In genomic region chr9:113597390-113598241, GRCh38 we compare ENCODE assay signal across 17 cellular contexts.
DNase-seq lines count a peak whose midpoint lies in the region; ATAC-seq and TF ChIP-seq lines count a peak whose summit lies in the region.
"Had no signal": no experiment of that assay in that cellular context is flagged by ENCODE, and none has a peak within 500 bp of the region (broad histone marks: within the 10 kb centered on the region; RNA-seq: fewer than 3 reads in every experiment).

No MANE protein-coding gene starts in this region.

- H3K4ac ChIP-seq in trophoblast cell (ENCODE audit: low read depth, low read length) = no peak overlapping the region

- no peak overlapping the region for H3K23ac ChIP-seq in trophoblast cell (ENCODE audit: low read length)

- no peak for DNase-seq in AG10803 (ENCODE audit: low read depth)
- peak; percentile 17 for DNase-seq in OCI-M1 (lab: John Stamatoyannopoulos, UW)
- no peak for DNase-seq in fibroblast of lung (ENCODE audit: low read depth in 2 of 2)
- DNase-seq in trophoblast cell = no peak
- DNase-seq in omental fat pad (ENCODE audit: low spot score) = no peak
- DNase-seq in activated T-cell treated with anti-CD3 and anti-CD28 coated beads, Interleukin-2, amount 50 U/mL, for 4 hours = no peak
- no peak for DNase-seq in GM03348 (ENCODE audit: low spot score)
- DNase-seq in MM.1S = no peak
- DNase-seq: activated naive CD4-positive, alpha-beta T cell; NCI-H1694; NCI-H345; nephron progenitor cell; stomach; T-helper 2 cell had no signal

- peaks cover 41% of the 10 kb centered on the region for H3K79me2 ChIP-seq in fibroblast of lung (ENCODE audit: control insufficient read depth, insufficient read depth, low read length)
- peaks cover 13% of the 10 kb centered on the region for H3K79me2 ChIP-seq in trophoblast cell (ENCODE audit: control insufficient read depth, insufficient read depth, low read length, poor library complexity)
- H3K79me2 ChIP-seq in MM.1S (ENCODE audit: low read length) = no peaks in the 10 kb centered on the region

- H3K9me3 ChIP-seq in fibroblast of lung (ENCODE audit: control insufficient read depth, insufficient read depth, low read depth, low read length) = no peaks in the 10 kb centered on the region
- no peaks in the 10 kb centered on the region for H3K9me3 ChIP-seq in trophoblast cell (ENCODE audit: insufficient read depth, low read depth, low read length)
- no peaks in the 10 kb centered on the region for H3K9me3 ChIP-seq in MM.1S (replicated peaks; ENCODE audit: insufficient read depth, low read length)
- H3K9me3 ChIP-seq: esophagus muscularis mucosa, stomach had no signal

- ATAC-seq in omental fat pad (ENCODE audit: low FRiP score) = no peak
- no peak for ATAC-seq in activated T-cell treated with anti-CD3 and anti-CD28 coated beads, Interleukin-2, amount 50 U/mL, for 4 hours
- ATAC-seq: activated CD4-positive, CD25-positive, alpha-beta regulatory T cell treated with anti-CD3 and anti-CD28 coated beads, Interleukin-2, amount 50 U/mL, for 24 hours had no signal

- H2BK120ac ChIP-seq in trophoblast cell (ENCODE audit: insufficient read depth, low read length, poor library complexity) = no peak overlapping the region

- H3K27ac ChIP-seq in fibroblast of lung (ENCODE audit: insufficient read depth, low read length) (peak overlapping the region; percentile 56), trophoblast cell (ENCODE audit: low read depth, low read length) (no peak overlapping the region), MM.1S (ENCODE audit: low read length) (no peak overlapping the region)

- H3K27me3 Mint-ChIP-seq in activated T-cell treated with anti-CD3 and anti-CD28 coated beads, Interleukin-2, amount 50 U/mL, for 4 hours (ENCODE audit: low read depth) = no peaks in the 10 kb centered on the region

- H3K4me3 ChIP-seq in AG10803 (ENCODE audit: low read length) (peak overlapping the region; percentile 30), fibroblast of lung (replicated peaks in 1 of 4; ENCODE audit: control extremely low read depth in 1 of 4, insufficient read depth in 1 of 4, low read depth in 3 of 4, low read length in 4 of 4) (peak overlapping the region in 1 of 4 experiments; percentile 88), trophoblast cell (ENCODE audit: low read depth, low read length) (no peak overlapping the region), MM.1S (ENCODE audit: low read length) (no peak overlapping the region)

- no peak overlapping the region for H2BK5ac ChIP-seq in trophoblast cell (ENCODE audit: low read depth, low read length, poor library complexity)

- H4K20me1 ChIP-seq in fibroblast of lung (ENCODE audit: control insufficient read depth, extremely low read depth, insufficient read depth, low read length) = no peaks in the 10 kb centered on the region
- H4K20me1 ChIP-seq in MM.1S (ENCODE audit: insufficient read depth, low read length) = no peaks in the 10 kb centered on the region

- H3K36me3 ChIP-seq in fibroblast of lung (ENCODE audit: control insufficient read depth, insufficient read depth, low read length) (peaks cover 20% of the 10 kb centered on the region), trophoblast cell (ENCODE audit: control insufficient read depth in 1 of 2, insufficient read depth in 2 of 2, low read length in 2 of 2) (peaks cover 29 to 38% of the 10 kb centered on the region in 2 experiments), MM.1S (replicated peaks; ENCODE audit: insufficient read depth, low read length) (no peaks in the 10 kb centered on the region)

- no peak overlapping the region for H4K12ac ChIP-seq in trophoblast cell (ENCODE audit: low read depth, low read length)

- H3K36me3 Mint-ChIP-seq in activated T-cell treated with anti-CD3 and anti-CD28 coated beads, Interleukin-2, amount 50 U/mL, for 4 hours (ENCODE audit: insufficient read depth) = peaks cover 14% of the 10 kb centered on the region

- H3K4me3 Mint-ChIP-seq in activated T-cell treated with anti-CD3 and anti-CD28 coated beads, Interleukin-2, amount 50 U/mL, for 4 hours = no peak overlapping the region
- H3K4me3 Mint-ChIP-seq: dendritic cell treated with granulocyte-macrophage colony-stimulating factor and Interleukin-4, amounts not matched to agents 40 ng/mL and 50 ng/mL, for 4 days had no signal

- peaks cover 32% of the 10 kb centered on the region for H3K79me1 ChIP-seq in trophoblast cell (ENCODE audit: low read length)

- H3K9me3 Mint-ChIP-seq in activated T-cell treated with anti-CD3 and anti-CD28 coated beads, Interleukin-2, amount 50 U/mL, for 4 hours = no peaks in the 10 kb centered on the region
- H3K9me3 Mint-ChIP-seq: dendritic cell treated with granulocyte-macrophage colony-stimulating factor and Interleukin-4, amounts not matched to agents 40 ng/mL and 50 ng/mL, for 4 days; nephron progenitor cell had no signal

- H3K27me3 ChIP-seq in fibroblast of lung (ENCODE audit: control insufficient read depth, insufficient read depth, low read length) = no peaks in the 10 kb centered on the region
- H3K27me3 ChIP-seq in trophoblast cell (ENCODE audit: insufficient read depth, low read length) = no peaks in the 10 kb centered on the region
- H3K27me3 ChIP-seq in MM.1S (replicated peaks; ENCODE audit: insufficient read depth, low read length) = no peaks in the 10 kb centered on the region
- H3K27me3 ChIP-seq: esophagus muscularis mucosa, stomach had no signal

- H4K91ac ChIP-seq in trophoblast cell (ENCODE audit: low read depth, low read length) = no peak overlapping the region

- peak overlapping the region; percentile 51 for H3K4me2 ChIP-seq in fibroblast of lung (ENCODE audit: extremely low read depth, insufficient read depth, low read length)
- no peak overlapping the region for H3K4me2 ChIP-seq in trophoblast cell (ENCODE audit: low read length)
- no peak overlapping the region for H3K4me2 ChIP-seq in MM.1S (ENCODE audit: low read depth, low read length)

- TF ChIP-seq CTCF in AG10803 (conservative IDR thresholded peaks at IDR 0.05; ENCODE audit: low read length) (no peak; the same call in 1 of the 2 replicates), fibroblast of lung (conservative IDR thresholded peaks at IDR 0.05 in 1 of 2, IDR thresholded peaks at IDR 0.05 in 1 of 2; ENCODE audit: low read depth in 1 of 2, low read length in 2 of 2) (no peak), omental fat pad (IDR thresholded peaks at IDR 0.05) (no peak), MM.1S (IDR thresholded peaks at IDR 0.05; ENCODE audit: low read length) (no peak)

- H3K9me2 ChIP-seq in MM.1S (replicated peaks; ENCODE audit: insufficient read depth, low read length) = no peaks in the 10 kb centered on the region

- H3K18ac ChIP-seq in trophoblast cell (ENCODE audit: low read length) = peak overlapping the region; percentile 2

- H3K9ac ChIP-seq in fibroblast of lung (ENCODE audit: insufficient read depth, low read length) (no peak overlapping the region), trophoblast cell (ENCODE audit: low read length) (no peak overlapping the region), MM.1S (ENCODE audit: low read length) (no peak overlapping the region)

- H4K8ac ChIP-seq in trophoblast cell (ENCODE audit: low read depth, low read length) = no peak overlapping the region

- WGBS in trophoblast cell (ENCODE audit: extremely low coverage, insufficient coverage, insufficient read length) = no CpG with 5 or more reads among the region's 14 CpGs

- no peak overlapping the region for H3K14ac ChIP-seq in trophoblast cell (ENCODE audit: low read length)

- H3F3A ChIP-seq in MM.1S (ENCODE audit: insufficient read depth, low read length) = no peaks in the 10 kb centered on the region

- H2AFZ ChIP-seq in fibroblast of lung (ENCODE audit: low read length) = no peak overlapping the region
- no peak overlapping the region for H2AFZ ChIP-seq in trophoblast cell (ENCODE audit: insufficient read depth, low read length, poor library complexity)
- H2AFZ ChIP-seq in MM.1S (ENCODE audit: low read length) = no peak overlapping the region

- H2BK12ac ChIP-seq in trophoblast cell (ENCODE audit: low read length) = no peak overlapping the region

- H3K4me1 Mint-ChIP-seq in activated T-cell treated with anti-CD3 and anti-CD28 coated beads, Interleukin-2, amount 50 U/mL, for 4 hours (ENCODE audit: low read depth) = peaks cover 7% of the 10 kb centered on the region

- H2AK5ac ChIP-seq in trophoblast cell (ENCODE audit: low read length) = no peak overlapping the region

- peaks cover 62% of the 10 kb centered on the region for H3K4me1 ChIP-seq in fibroblast of lung (ENCODE audit: control insufficient read depth, extremely low read depth, insufficient read depth, low read length)
- peaks cover 48 to 58% of the 10 kb centered on the region in 2 experiments for H3K4me1 ChIP-seq in trophoblast cell (ENCODE audit: control insufficient read depth in 1 of 2, insufficient read depth in 2 of 2, low read length in 2 of 2)
- H3K4me1 ChIP-seq in MM.1S (ENCODE audit: low read length) = no peaks in the 10 kb centered on the region
